ENCODE assay signal across 23 cellular contexts in the genomic region with DNA sequence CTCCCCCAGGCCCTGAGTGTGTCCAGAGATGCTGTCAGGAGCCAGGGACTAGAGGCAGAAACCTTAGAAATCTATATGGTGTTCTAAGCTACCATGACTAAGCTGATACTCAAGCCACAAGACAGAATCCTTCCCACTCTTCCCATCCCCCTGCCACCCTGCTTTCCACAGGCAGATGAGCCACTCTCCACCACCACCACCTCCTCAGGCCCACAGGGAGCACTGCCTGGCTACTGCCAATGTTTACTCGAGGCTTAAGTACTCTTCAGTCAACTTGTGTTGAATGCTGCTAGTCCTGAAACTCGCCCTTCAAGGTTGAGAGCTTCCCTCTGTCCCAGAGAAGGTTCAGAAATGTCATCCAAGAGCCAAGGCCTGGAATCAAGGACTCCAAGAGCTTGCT.
"Had no signal": no experiment of that assay in that cellular context is flagged by ENCODE, and none has a peak within 500 bp of the region (broad histone marks: within the 10 kb centered on the region; RNA-seq: fewer than 3 reads in every experiment).

No MANE protein-coding gene starts in this region.

- H3K27ac Mint-ChIP-seq: activated CD8-positive, alpha-beta T cell treated with anti-CD3 and anti-CD28 coated beads for 36 hours; activated naive CD8-positive, alpha-beta T cell treated with anti-CD3 and anti-CD28 coated beads, Interleukin-2, amount 10 ng/mL, durations not matched to agents 7 days and 5 days; activated T-helper 17 cell treated with anti-CD3 and anti-CD28 coated beads, Interleukin-2, amount 50 U/mL, for 72 hours; brain; immature natural killer cell; naive thymus-derived CD4-positive, alpha-beta T cell; progenitor cell of endocrine pancreas; stimulated activated naive CD8-positive, alpha-beta T cell treated with anti-CD3 and anti-CD28 coated beads, Interleukin-15, amount 100 ng/mL, for 72 hours; T-helper 2 cell treated with Interferon-gamma antibody and Interleukin-4, amounts not matched to agents 5 μg/mL and 100 μg/mL, for 36 hours had no signal

- H3K27me3 Mint-ChIP-seq: brain; progenitor cell of endocrine pancreas; stimulated activated naive CD8-positive, alpha-beta T cell treated with anti-CD3 and anti-CD28 coated beads, Interleukin-15, amount 100 ng/mL, for 72 hours had no signal

- H3K9me3 Mint-ChIP-seq: activated CD8-positive, alpha-beta T cell treated with anti-CD3 and anti-CD28 coated beads for 36 hours; activated naive CD8-positive, alpha-beta T cell treated with anti-CD3 and anti-CD28 coated beads, Interleukin-2, amount 10 ng/mL, durations not matched to agents 7 days and 5 days; T-helper 2 cell treated with Interferon-gamma antibody and Interleukin-4, amounts not matched to agents 5 μg/mL and 100 μg/mL, for 36 hours had no signal

- H3K27ac ChIP-seq: dorsolateral prefrontal cortex, neural progenitor cell, suprapubic skin, transverse colon, vagina had no signal

- DNase-seq: activated CD4-positive, alpha-beta T cell treated with anti-CD3 and anti-CD28 coated beads for 48 hours; activated CD4-positive, CD25-positive, alpha-beta regulatory T cell; activated CD8-positive, alpha-beta T cell treated with anti-CD3 and anti-CD28 coated beads for 36 hours; activated naive CD4-positive, alpha-beta T cell treated with Interleukin-2 at 50 U/mL for 16 hours; activated naive CD8-positive, alpha-beta T cell treated with anti-CD3 and anti-CD28 coated beads, Interleukin-2, amount 10 ng/mL, durations not matched to agents 7 days and 5 days; activated T-cell treated with anti-CD3 and anti-CD28 coated beads, Interleukin-2, amount 50 U/mL, for 1 hour; caudate nucleus; dorsolateral prefrontal cortex; immature natural killer cell; mesenchymal stem cell; mucosa of descending colon; naive thymus-derived CD4-positive, alpha-beta T cell; stimulated activated naive CD8-positive, alpha-beta T cell treated with anti-CD3 and anti-CD28 coated beads, Interleukin-15, amount 100 ng/mL, for 72 hours; transverse colon had no signal

- H3K4me1 ChIP-seq: neural progenitor cell, suprapubic skin, transverse colon, vagina had no signal

- FAIRE-seq: colon, TTC549 had no signal

- ATAC-seq: activated CD8-positive, alpha-beta T cell treated with anti-CD3 and anti-CD28 coated beads for 36 hours; activated T-helper 17 cell treated with anti-CD3 and anti-CD28 coated beads, Interleukin-2, amount 50 U/mL, for 72 hours; mucosa of descending colon; naive thymus-derived CD4-positive, alpha-beta T cell had no signal

- H3K4me3 Mint-ChIP-seq: activated CD8-positive, alpha-beta T cell treated with anti-CD3 and anti-CD28 coated beads for 36 hours; activated naive CD8-positive, alpha-beta T cell treated with anti-CD3 and anti-CD28 coated beads, Interleukin-2, amount 10 ng/mL, durations not matched to agents 7 days and 5 days; activated T-helper 17 cell treated with anti-CD3 and anti-CD28 coated beads, Interleukin-2, amount 50 U/mL, for 72 hours; brain; immature natural killer cell; naive thymus-derived CD4-positive, alpha-beta T cell; neural progenitor cell; stimulated activated naive CD8-positive, alpha-beta T cell treated with anti-CD3 and anti-CD28 coated beads, Interleukin-15, amount 100 ng/mL, for 72 hours; T-helper 2 cell treated with Interferon-gamma antibody and Interleukin-4, amounts not matched to agents 5 μg/mL and 100 μg/mL, for 36 hours had no signal

- H3K27me3 ChIP-seq: dorsolateral prefrontal cortex, neural progenitor cell, suprapubic skin, transverse colon, vagina had no signal

- H3K36me3 Mint-ChIP-seq: activated naive CD8-positive, alpha-beta T cell treated with anti-CD3 and anti-CD28 coated beads, Interleukin-2, amount 10 ng/mL, durations not matched to agents 7 days and 5 days; brain; immature natural killer cell had no signal

- H3K4me1 Mint-ChIP-seq: activated naive CD8-positive, alpha-beta T cell treated with anti-CD3 and anti-CD28 coated beads, Interleukin-2, amount 10 ng/mL, durations not matched to agents 7 days and 5 days; activated T-helper 17 cell treated with anti-CD3 and anti-CD28 coated beads, Interleukin-2, amount 50 U/mL, for 72 hours; brain; immature natural killer cell; naive thymus-derived CD4-positive, alpha-beta T cell; neural progenitor cell; stimulated activated naive CD8-positive, alpha-beta T cell treated with anti-CD3 and anti-CD28 coated beads, Interleukin-15, amount 100 ng/mL, for 72 hours had no signal
